ENCODE assay signal across 24 cellular contexts in the genomic region with DNA sequence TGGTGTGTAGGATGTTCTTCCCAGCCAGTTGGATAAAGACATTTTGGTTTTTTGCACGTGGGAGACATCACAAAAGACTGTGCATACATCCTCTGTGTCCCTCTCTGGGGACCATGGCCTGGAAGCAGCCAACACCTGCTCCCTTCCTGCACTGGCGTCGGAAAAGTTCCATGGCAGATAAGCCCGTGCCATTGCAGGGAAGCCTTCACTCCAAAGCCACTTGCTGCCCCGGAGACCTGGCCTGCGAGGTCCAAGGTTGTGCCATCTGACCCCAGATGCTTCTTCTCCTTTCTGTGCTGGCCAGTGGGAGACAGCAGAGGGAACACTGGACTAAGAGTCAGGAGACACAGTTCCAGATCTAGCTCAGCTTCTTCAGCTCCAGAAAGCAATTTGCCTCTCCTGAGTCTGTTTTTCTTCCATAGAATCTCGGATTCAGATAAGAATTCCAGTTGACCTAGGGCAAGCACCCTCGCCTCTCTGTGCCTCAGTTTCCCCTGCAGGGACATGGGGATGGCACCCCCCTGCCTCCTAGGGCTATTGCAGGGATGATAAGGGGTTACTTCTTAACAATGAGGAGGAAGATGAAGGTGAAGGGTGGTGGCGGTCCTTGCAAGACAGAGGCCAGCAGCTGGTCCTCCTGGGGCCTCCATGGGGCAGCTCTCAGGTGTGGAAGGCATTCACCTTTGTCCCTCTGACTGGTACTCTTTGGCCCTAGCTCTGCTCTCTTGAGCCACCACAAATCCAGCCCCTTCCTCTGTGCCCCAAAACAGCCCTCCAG.
"Had no signal": no experiment of that assay in that cellular context is flagged by ENCODE, and none has a peak within 500 bp of the region (broad histone marks: within the 10 kb centered on the region; RNA-seq: fewer than 3 reads in every experiment).

No MANE protein-coding gene starts in this region.

- ATAC-seq: activated CD4-positive, CD25-positive, alpha-beta regulatory T cell treated with anti-CD3 and anti-CD28 coated beads, Interleukin-2, amount 50 U/mL, for 24 hours; activated CD8-positive, alpha-beta T cell treated with anti-CD3 and anti-CD28 coated beads, Interleukin-2, amount 10 ng/mL, durations not matched to agents 7 days and 5 days had no signal

- H3K27ac Mint-ChIP-seq: activated CD8-positive, alpha-beta T cell treated with anti-CD3 and anti-CD28 coated beads, Interleukin-2, amount 10 ng/mL, durations not matched to agents 7 days and 5 days; activated naive CD4-positive, alpha-beta T cell treated with anti-CD3 and anti-CD28 coated beads, Interleukin-2, amount 50 U/mL, for 24 hours; T-helper 1 cell treated with Interleukin-12 subunit alpha and Interleukin-12 subunit beta and Interleukin-4 antibody, amounts not matched to agents 30 μg/mL and 1 μg/mL, for 36 hours had no signal

- H3K4me3 ChIP-seq: breast epithelium, MG63, Peyer's patch had no signal

- H3K4me2 ChIP-seq: KMS-11 had no signal

- H3K27me3 Mint-ChIP-seq: activated naive CD4-positive, alpha-beta T cell treated with anti-CD3 and anti-CD28 coated beads, Interleukin-2, amount 50 U/mL, for 24 hours had no signal

- H3K9ac ChIP-seq: KMS-11 had no signal

- H3K36me3 ChIP-seq: breast epithelium, MG63, Peyer's patch had no signal

- H3K27ac ChIP-seq: breast epithelium, KMS-11, Peyer's patch had no signal

- H3K9me3 Mint-ChIP-seq: activated naive CD4-positive, alpha-beta T cell treated with anti-CD3 and anti-CD28 coated beads, Interleukin-2, amount 50 U/mL, for 24 hours; T-helper 1 cell treated with Interleukin-12 subunit alpha and Interleukin-12 subunit beta and Interleukin-4 antibody, amounts not matched to agents 30 μg/mL and 1 μg/mL, for 36 hours had no signal

- H3K4me3 Mint-ChIP-seq: activated CD8-positive, alpha-beta T cell treated with anti-CD3 and anti-CD28 coated beads, Interleukin-2, amount 10 ng/mL, durations not matched to agents 7 days and 5 days; activated naive CD4-positive, alpha-beta T cell treated with anti-CD3 and anti-CD28 coated beads, Interleukin-2, amount 50 U/mL, for 24 hours; T-helper 1 cell treated with Interleukin-12 subunit alpha and Interleukin-12 subunit beta and Interleukin-4 antibody, amounts not matched to agents 30 μg/mL and 1 μg/mL, for 36 hours had no signal

- DNase-seq: activated CD4-positive, alpha-beta T cell treated with anti-CD3 and anti-CD28 coated beads for 4 hours; activated CD4-positive, alpha-beta T cell treated with anti-CD3 and anti-CD28 coated beads, Interleukin-2, amount 50 U/mL, for 4 hours; activated CD8-positive, alpha-beta memory T cell treated with anti-CD3 and anti-CD28 coated beads, Interleukin-2, amount 50 U/mL, for 48 hours; activated CD8-positive, alpha-beta T cell treated with anti-CD3 and anti-CD28 coated beads, Interleukin-2, amount 10 ng/mL, durations not matched to agents 7 days and 5 days; activated effector memory CD4-positive, alpha-beta T cell treated with Interleukin-2 at 50 U/mL for 16 hours; activated naive CD4-positive, alpha-beta T cell; activated T-cell treated with anti-CD3 and anti-CD28 coated beads, Interleukin-2, amount 50 U/mL, for 1 hour; caudate nucleus; MG63; MV-4-11; NCI-H1092 treated with DMSO at 0.1 percent for 48 hours; NCI-H1417 treated with DMSO at 0.1 percent for 48 hours; NCI-H1694; NCI-H2029; NCI-H446 treated with DMSO at 0.1 percent for 48 hours; NCI-H524 treated with DMSO at 0.1 percent for 48 hours; NCI-H82; Peyer's patch; SHP77 treated with DMSO at 0.1 percent for 48 hours had no signal

- H3K27me3 ChIP-seq: breast epithelium, MG63, Peyer's patch had no signal

- H3K9me3 ChIP-seq: breast epithelium, MG63, Peyer's patch had no signal
